15 cellular contexts compared by ENCODE assay signal in the genomic region with DNA sequence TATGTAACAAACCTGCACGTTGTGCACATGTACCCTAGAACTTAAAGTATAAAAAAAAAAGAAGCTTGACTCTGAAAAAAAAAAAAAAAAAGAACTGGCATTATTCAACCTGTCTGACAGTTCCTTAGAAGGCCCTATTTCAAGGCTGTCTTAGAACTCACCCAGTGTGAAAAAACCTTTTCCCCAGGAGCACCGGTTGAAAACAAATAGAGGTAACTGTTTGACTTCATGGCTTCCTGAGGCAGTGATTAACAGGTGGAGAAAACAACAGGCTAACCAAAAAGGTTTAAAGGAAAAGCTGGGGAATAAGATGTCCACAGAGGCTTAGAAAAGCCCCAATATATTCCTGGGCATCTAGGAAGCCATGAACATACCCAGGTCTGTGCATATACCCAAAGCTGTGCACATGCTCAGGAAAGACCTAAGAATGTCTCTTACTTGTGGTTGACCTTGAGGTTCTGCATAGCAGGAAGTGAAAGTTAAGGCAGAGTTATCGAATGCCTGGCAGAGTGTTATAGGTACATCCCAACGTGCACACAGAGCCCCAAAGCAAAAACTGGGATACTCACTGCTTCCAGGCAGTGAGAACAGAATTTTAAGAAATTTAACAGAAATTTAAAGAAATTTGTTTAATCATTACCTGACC. TPM values are rescaled to one million over a fixed set of nuclear protein-coding genes. Genes with fewer than 3 reads are reported as not detected.
DNase-seq lines count a peak whose midpoint lies in the region; ATAC-seq and TF ChIP-seq lines count a peak whose summit lies in the region.
"Had no signal": no experiment of that assay in that cellular context is flagged by ENCODE, and none has a peak within 500 bp of the region (broad histone marks: within the 10 kb centered on the region; RNA-seq: fewer than 3 reads in every experiment).

No MANE protein-coding gene starts in this region.

- H3K36me3 ChIP-seq in OCI-LY7 (ENCODE audit: insufficient read depth, low read length) = peaks cover 69% of the 10 kb centered on the region
- peaks cover 11 to 17% of the 10 kb centered on the region in 2 experiments for H3K36me3 ChIP-seq in trophoblast cell (ENCODE audit: control insufficient read depth in 1 of 2, insufficient read depth in 2 of 2, low read length in 2 of 2)
- H3K36me3 ChIP-seq in smooth muscle cell (ENCODE audit: low read depth) = peaks cover 21% of the 10 kb centered on the region

- H2BK5ac ChIP-seq in trophoblast cell (ENCODE audit: low read depth, low read length, poor library complexity) = no peak overlapping the region

- H2AFZ ChIP-seq in OCI-LY7 (ENCODE audit: low read length) (no peak overlapping the region), trophoblast cell (ENCODE audit: insufficient read depth, low read length, poor library complexity) (no peak overlapping the region), smooth muscle cell (ENCODE audit: low read depth) (no peak overlapping the region)

- H2BK120ac ChIP-seq in trophoblast cell (ENCODE audit: insufficient read depth, low read length, poor library complexity) = no peak overlapping the region

- no peak overlapping the region for H3K14ac ChIP-seq in trophoblast cell (ENCODE audit: low read length)

- no peak overlapping the region for H2AK5ac ChIP-seq in trophoblast cell (ENCODE audit: low read length)

- H4K20me1 ChIP-seq in OCI-LY7 (ENCODE audit: insufficient read depth, low read length) = no peaks in the 10 kb centered on the region
- H4K20me1 ChIP-seq in smooth muscle cell (ENCODE audit: low read depth) = peaks cover 4% of the 10 kb centered on the region

- no peaks in the 10 kb centered on the region for H3K79me1 ChIP-seq in trophoblast cell (ENCODE audit: low read length)

- H3K23ac ChIP-seq in trophoblast cell (ENCODE audit: low read length) = no peak overlapping the region

- DNase-seq in activated CD4-positive, alpha-beta memory T cell treated with anti-CD3 and anti-CD28 coated beads, Interleukin-2, amount 10 ng/mL, durations not matched to agents 7 days and 5 days = peak; percentile 21
- no peak for DNase-seq in activated CD4-positive, alpha-beta memory T cell treated with anti-CD3 and anti-CD28 coated beads for 36 hours
- DNase-seq in OCI-LY7 (ENCODE audit: low spot score) (peak; percentile 74), trophoblast cell (no peak), smooth muscle cell (lab: John Stamatoyannopoulos, UW; ENCODE audit: unreplicated experiment) (no peak), iPS-NIHi7 (ENCODE audit: extremely low spot score) (no peak), GOT3 (lab: John Stamatoyannopoulos, UW) (no peak)
- DNase-seq: DMS 273 treated with DMSO at 0.1 percent for 48 hours, kidney glomerular epithelial cell, NCI-H146 had no signal

- H3K36me3 Mint-ChIP-seq in activated CD4-positive, alpha-beta memory T cell treated with anti-CD3 and anti-CD28 coated beads, Interleukin-2, amount 10 ng/mL, durations not matched to agents 7 days and 5 days (ENCODE audit: low read depth) = peaks cover 42% of the 10 kb centered on the region
- H3K36me3 Mint-ChIP-seq in activated CD4-positive, alpha-beta memory T cell treated with anti-CD3 and anti-CD28 coated beads for 36 hours = peaks cover 34% of the 10 kb centered on the region

- no peaks in the 10 kb centered on the region for H3K27me3 Mint-ChIP-seq in activated CD4-positive, alpha-beta memory T cell treated with anti-CD3 and anti-CD28 coated beads, Interleukin-2, amount 10 ng/mL, durations not matched to agents 7 days and 5 days
- no peaks in the 10 kb centered on the region for H3K27me3 Mint-ChIP-seq in activated CD4-positive, alpha-beta memory T cell treated with anti-CD3 and anti-CD28 coated beads for 36 hours

- peaks cover 21% of the 10 kb centered on the region for H3K9me3 ChIP-seq in OCI-LY7 (ENCODE audit: low read length)
- no peaks in the 10 kb centered on the region for H3K9me3 ChIP-seq in trophoblast cell (ENCODE audit: insufficient read depth, low read depth, low read length)
- no peaks in the 10 kb centered on the region for H3K9me3 ChIP-seq in smooth muscle cell (replicated peaks; ENCODE audit: low read depth)
- H3K9me3 ChIP-seq: A549 had no signal

- intact Hi-C loops in activated CD4-positive, alpha-beta memory T cell treated with anti-CD3 and anti-CD28 coated beads for 36 hours (cut with micrococcal nuclease) = no loop called here
- intact Hi-C loops in OCI-LY7 (cut with micrococcal nuclease; ENCODE audit: unreplicated experiment) = no loop called here

- H3K27ac ChIP-seq in OCI-LY7 (ENCODE audit: low read depth, low read length, poor library complexity, severe bottlenecking) = peak overlapping the region; percentile 67
- no peak overlapping the region for H3K27ac ChIP-seq in trophoblast cell (ENCODE audit: low read depth, low read length)
- no peak overlapping the region for H3K27ac ChIP-seq in smooth muscle cell (ENCODE audit: low read depth)
- H3K27ac ChIP-seq: A549 had no signal

- POLR2A ChIA-PET in activated CD4-positive, alpha-beta memory T cell treated with anti-CD3 and anti-CD28 coated beads, Interleukin-2, amount 10 ng/mL, durations not matched to agents 7 days and 5 days (lab: Charles Lee) = no interaction called here
- POLR2A ChIA-PET in activated CD4-positive, alpha-beta memory T cell treated with anti-CD3 and anti-CD28 coated beads for 36 hours (lab: Charles Lee) = no interaction called here
- POLR2A ChIA-PET in OCI-LY7 (lab: Charles Lee) = interaction anchor here (0.6 to 0.7 kb wide), 3 partner anchors 61 to 140 kb away, joined by 3 read pairs; no protein-coding TSS in a partner anchor

- no peak overlapping the region for H4K91ac ChIP-seq in trophoblast cell (ENCODE audit: low read depth, low read length)

- peak overlapping the region; percentile 11 for H3K27ac Mint-ChIP-seq in activated CD4-positive, alpha-beta memory T cell treated with anti-CD3 and anti-CD28 coated beads, Interleukin-2, amount 10 ng/mL, durations not matched to agents 7 days and 5 days
- no peak overlapping the region for H3K27ac Mint-ChIP-seq in activated CD4-positive, alpha-beta memory T cell treated with anti-CD3 and anti-CD28 coated beads for 36 hours
- H3K27ac Mint-ChIP-seq: activated T-helper 2 cell treated with anti-CD3 and anti-CD28 coated beads, Interferon-gamma antibody, Interleukin-2, Interleukin-4, amounts not matched to agents 10 μg/mL and 5 μg/mL and 100 μg/mL, durations not matched to agents 14 hours and 24 hours and 36 hours had no signal

- H4K12ac ChIP-seq in trophoblast cell (ENCODE audit: low read depth, low read length) = no peak overlapping the region

- H3K9me3 Mint-ChIP-seq in activated CD4-positive, alpha-beta memory T cell treated with anti-CD3 and anti-CD28 coated beads, Interleukin-2, amount 10 ng/mL, durations not matched to agents 7 days and 5 days = peaks cover 6% of the 10 kb centered on the region
- peaks cover 9% of the 10 kb centered on the region for H3K9me3 Mint-ChIP-seq in activated CD4-positive, alpha-beta memory T cell treated with anti-CD3 and anti-CD28 coated beads for 36 hours

- H3K18ac ChIP-seq in trophoblast cell (ENCODE audit: low read length) = no peak overlapping the region

- H2BK12ac ChIP-seq in trophoblast cell (ENCODE audit: low read length) = no peak overlapping the region

- H4K8ac ChIP-seq in trophoblast cell (ENCODE audit: low read depth, low read length) = no peak overlapping the region

- H3K4ac ChIP-seq in trophoblast cell (ENCODE audit: low read depth, low read length) = peak overlapping the region; percentile 62

- H3K4me2 ChIP-seq in OCI-LY7 (ENCODE audit: low read length) = peak overlapping the region; percentile 48
- no peak overlapping the region for H3K4me2 ChIP-seq in trophoblast cell (ENCODE audit: low read length)
- no peak overlapping the region for H3K4me2 ChIP-seq in smooth muscle cell
- H3K4me2 ChIP-seq: A549 had no signal

- TF ChIP-seq CTCF in OCI-LY7 (conservative IDR thresholded peaks at IDR 0.05; ENCODE audit: low read length) (no peak), smooth muscle cell (IDR thresholded peaks at IDR 0.05; ENCODE audit: borderline replicate concordance, insufficient read depth, poor library complexity, severe bottlenecking) (no peak)

- no peak overlapping the region for H3K9ac ChIP-seq in trophoblast cell (ENCODE audit: low read length)
- no peak overlapping the region for H3K9ac ChIP-seq in smooth muscle cell (ENCODE audit: low read depth)

- no peaks in the 10 kb centered on the region for H3F3A ChIP-seq in smooth muscle cell (ENCODE audit: low read depth)

- peaks cover 29% of the 10 kb centered on the region for H3K4me1 Mint-ChIP-seq in activated CD4-positive, alpha-beta memory T cell treated with anti-CD3 and anti-CD28 coated beads, Interleukin-2, amount 10 ng/mL, durations not matched to agents 7 days and 5 days
- H3K4me1 Mint-ChIP-seq in activated CD4-positive, alpha-beta memory T cell treated with anti-CD3 and anti-CD28 coated beads for 36 hours (ENCODE audit: low read depth) = peaks cover 11% of the 10 kb centered on the region
- H3K4me1 Mint-ChIP-seq: neural crest cell had no signal

- H3K27me3 ChIP-seq in trophoblast cell (ENCODE audit: insufficient read depth, low read length) (no peaks in the 10 kb centered on the region), smooth muscle cell (ENCODE audit: low read depth) (no peaks in the 10 kb centered on the region)

- no CpG with 5 or more reads among the region's 4 CpGs for WGBS in trophoblast cell (ENCODE audit: extremely low coverage, insufficient coverage, insufficient read length)
- 97% methylated on average over 4 of the region's 4 CpGs for WGBS in smooth muscle cell (ENCODE audit: low lambda C conversion rate)

- CTCF ChIA-PET in activated CD4-positive, alpha-beta memory T cell treated with anti-CD3 and anti-CD28 coated beads, Interleukin-2, amount 10 ng/mL, durations not matched to agents 7 days and 5 days (lab: Charles Lee) = interaction anchor here (0.7 kb wide), 1 partner anchor 9 kb away, joined by 3 read pairs; no protein-coding TSS in a partner anchor
- CTCF ChIA-PET in activated CD4-positive, alpha-beta memory T cell treated with anti-CD3 and anti-CD28 coated beads for 36 hours (lab: Charles Lee) = no interaction called here
- CTCF ChIA-PET in OCI-LY7 (lab: Charles Lee; ENCODE audit: unreplicated experiment) = no interaction called here

- peak; percentile 77 for ATAC-seq in HG02759 (IDR thresholded peaks at IDR 0.05; ENCODE audit: unreplicated experiment)
- ATAC-seq: A549, HCT116 had no signal

- H3K4me3 ChIP-seq in OCI-LY7 (ENCODE audit: low read depth, low read length, poor library complexity, severe bottlenecking) (peak overlapping the region; percentile 6), trophoblast cell (ENCODE audit: low read depth, low read length) (no peak overlapping the region), smooth muscle cell (no peak overlapping the region)
- H3K4me3 ChIP-seq: A549 had no signal

- H3K9me2 ChIP-seq in OCI-LY7 (ENCODE audit: insufficient read depth, low read length) = no peaks in the 10 kb centered on the region

- H3K79me2 ChIP-seq in OCI-LY7 (ENCODE audit: insufficient read depth, low read depth, low read length) (peaks cover 57% of the 10 kb centered on the region), trophoblast cell (ENCODE audit: control insufficient read depth, insufficient read depth, low read length, poor library complexity) (no peaks in the 10 kb centered on the region), smooth muscle cell (ENCODE audit: low read depth) (peaks cover 63% of the 10 kb centered on the region)

- H3K4me3 Mint-ChIP-seq in activated CD4-positive, alpha-beta memory T cell treated with anti-CD3 and anti-CD28 coated beads, Interleukin-2, amount 10 ng/mL, durations not matched to agents 7 days and 5 days = no peak overlapping the region
- H3K4me3 Mint-ChIP-seq in activated CD4-positive, alpha-beta memory T cell treated with anti-CD3 and anti-CD28 coated beads for 36 hours = no peak overlapping the region
- H3K4me3 Mint-ChIP-seq: neural crest cell had no signal

- H3K4me1 ChIP-seq in OCI-LY7 (ENCODE audit: insufficient read depth, low read length, poor library complexity, severe bottlenecking) (peaks cover 14% of the 10 kb centered on the region), trophoblast cell (ENCODE audit: control insufficient read depth in 1 of 2, insufficient read depth in 2 of 2, low read length in 2 of 2) (no peaks in the 10 kb centered on the region), smooth muscle cell (ENCODE audit: low read depth) (no peaks in the 10 kb centered on the region)
- H3K4me1 ChIP-seq: A549 had no signal

- BruUV-seq in OCI-LY7 (replicated peaks; lab: Mats Ljungman, UMichigan) = no TSS peak

RNA-seq across cellular contexts. Expression of a gene that starts 7.0 kb away (rescaled TPM):
- 10 to 100 TPM; 40.8 to 41.4 TPM for total RNA-seq in activated CD4-positive, alpha-beta memory T cell treated with anti-CD3 and anti-CD28 coated beads, Interleukin-2, amount 10 ng/mL, durations not matched to agents 7 days and 5 days
- 10 to 100 TPM; 44.4 to 48.6 TPM for total RNA-seq in activated CD4-positive, alpha-beta memory T cell treated with anti-CD3 and anti-CD28 coated beads for 36 hours
- total RNA-seq in OCI-LY7 (2014; rRNA removed; shearing (Covaris generic)) = 53.0 and 65.3 TPM in 2 replicates
- 85.2 and 88.6 TPM in 2 replicates for total RNA-seq in OCI-LY7 (2022)
- polyA plus RNA-seq in trophoblast cell (2013) = 28.8 and 32.1 TPM in 2 replicates
- total RNA-seq in smooth muscle cell = 29.4 and 58.9 TPM in 2 replicates
- polyA plus RNA-seq in smooth muscle cell = 24.7 and 25.9 TPM in 2 replicates

RNA-seq across cellular contexts. Expression of a gene that starts 33.3 kb away (rescaled TPM):
- total RNA-seq in activated CD4-positive, alpha-beta memory T cell treated with anti-CD3 and anti-CD28 coated beads, Interleukin-2, amount 10 ng/mL, durations not matched to agents 7 days and 5 days = under 1 TPM in 1 of 2 experiments, not detected in 1; 0.08 TPM
- not detected for total RNA-seq in activated CD4-positive, alpha-beta memory T cell treated with anti-CD3 and anti-CD28 coated beads for 36 hours
- total RNA-seq in OCI-LY7 (2014; rRNA removed; shearing (Covaris generic)) = not detected in 2 replicates
- total RNA-seq in OCI-LY7 (2022) (not detected in 2 replicates), smooth muscle cell (0.81 and 2.0 TPM in 2 replicates)
- polyA plus RNA-seq in trophoblast cell (2013) = 0.04 TPM in 2 replicates
- polyA plus RNA-seq in smooth muscle cell = 1.7 and 4.0 TPM in 2 replicates
- total RNA-seq: activated T-helper 2 cell treated with anti-CD3 and anti-CD28 coated beads, Interferon-gamma antibody, Interleukin-2, Interleukin-4, amounts not matched to agents 10 μg/mL and 5 μg/mL and 100 μg/mL, durations not matched to agents 14 hours and 24 hours and 36 hours had no signal
- polyA plus RNA-seq: A549 had no signal

RNA-seq across cellular contexts. Expression of a gene that starts 50.7 kb away (rescaled TPM):
- total RNA-seq in activated CD4-positive, alpha-beta memory T cell treated with anti-CD3 and anti-CD28 coated beads, Interleukin-2, amount 10 ng/mL, durations not matched to agents 7 days and 5 days = 10 to 100 TPM; 70.3 to 71.2 TPM
- 10 to 100 TPM; 47.2 to 60.8 TPM for total RNA-seq in activated CD4-positive, alpha-beta memory T cell treated with anti-CD3 and anti-CD28 coated beads for 36 hours
- total RNA-seq in OCI-LY7 (2014; rRNA removed; shearing (Covaris generic)) = 28.6 and 31.6 TPM in 2 replicates
- total RNA-seq in OCI-LY7 (2022) = 68.9 and 74.4 TPM in 2 replicates
- 11.3 TPM in 2 replicates for polyA plus RNA-seq in trophoblast cell (2013)
- 16.0 and 21.9 TPM in 2 replicates for total RNA-seq in smooth muscle cell
- 22.1 and 36.7 TPM in 2 replicates for polyA plus RNA-seq in smooth muscle cell

Comparison
In these comparisons a context has a peak if more than half of its experiments do, and no peak if none do; other contexts are left out.
1. DNase-seq: peak in activated CD4-positive, alpha-beta memory T cell treated with anti-CD3 and anti-CD28 coated beads, Interleukin-2, amount 10 ng/mL, durations not matched to agents 7 days and 5 days (single experiment) and OCI-LY7 (single experiment); none in activated CD4-positive, alpha-beta memory T cell treated with anti-CD3 and anti-CD28 coated beads for 36 hours (single experiment), trophoblast cell (0 of 2), smooth muscle cell (single experiment), iPS-NIHi7 (single experiment) and GOT3 (single experiment).